ENCODE assay signal across 24 cellular contexts in genomic region chr4:32147446-32148064, GRCh38.
DNase-seq lines count a peak whose midpoint lies in the region; ATAC-seq and TF ChIP-seq lines count a peak whose summit lies in the region.
"Had no signal": no experiment of that assay in that cellular context is flagged by ENCODE, and none has a peak within 500 bp of the region (broad histone marks: within the 10 kb centered on the region; RNA-seq: fewer than 3 reads in every experiment).

No MANE protein-coding gene starts in this region.

- TF ChIP-seq RAD21 in HCT116 (IDR thresholded peaks at IDR 0.05; ENCODE audit: low read depth): no peak

- POLR2A ChIA-PET in HCT116 (lab: Charles Lee): no interaction called here
- POLR2A ChIA-PET in OCI-LY7 (lab: Charles Lee): interaction anchor here (0.6 to 2.0 kb wide), 2 partner anchors 9 to 16 kb away, joined by 6 read pairs; no protein-coding TSS in a partner anchor

- H2AFZ ChIP-seq in HCT116 (ENCODE audit: low read depth, low read length, poor library complexity, severe bottlenecking): peak overlapping the region; percentile 31
- no peak overlapping the region for H2AFZ ChIP-seq in OCI-LY7 (ENCODE audit: low read length)

- H3K27me3 ChIP-seq in HCT116 (ENCODE audit: insufficient read depth, low read length) (no peaks in the 10 kb centered on the region), tibial artery (no peaks in the 10 kb centered on the region)
- H3K27me3 ChIP-seq in effector memory CD4-positive, alpha-beta T cell (replicated peaks; ENCODE audit: control insufficient read depth, insufficient read depth, low read length, poor library complexity, severe bottlenecking): no peaks in the 10 kb centered on the region
- H3K27me3 ChIP-seq: cardiac muscle cell, testis had no signal

- H3K79me2 ChIP-seq in HCT116 (ENCODE audit: insufficient read depth, low read length) (no peaks in the 10 kb centered on the region), OCI-LY7 (ENCODE audit: insufficient read depth, low read depth, low read length) (no peaks in the 10 kb centered on the region)

- no peak overlapping the region for H3K9ac ChIP-seq in HCT116 (ENCODE audit: low read length)

- TF ChIP-seq CTCF in HCT116 (IDR thresholded peaks at IDR 0.05 in 2 of 3, conservative IDR thresholded peaks at IDR 0.05 in 1 of 3; ENCODE audit: borderline replicate concordance in 1 of 3, insufficient read depth in 1 of 3, low read depth in 2 of 3, low read length in 2 of 3) (no peak), OCI-LY7 (conservative IDR thresholded peaks at IDR 0.05; ENCODE audit: low read length) (no peak), fibroblast of pulmonary artery (IDR thresholded peaks at IDR 0.05; ENCODE audit: low read length, missing control alignments) (no peak), tibial artery (IDR thresholded peaks at IDR 0.05) (no peak)

- H3K4me3 ChIP-seq in HCT116 (replicated peaks in 1 of 2; ENCODE audit: low read depth in 1 of 2, low read length in 2 of 2): no peak overlapping the region
- H3K4me3 ChIP-seq in OCI-LY7 (ENCODE audit: low read depth, low read length, poor library complexity, severe bottlenecking): no peak overlapping the region
- peak overlapping the region; percentile 6 for H3K4me3 ChIP-seq in fibroblast of pulmonary artery (replicated peaks; ENCODE audit: low read depth, low read length)
- peak overlapping the region; percentile 12 for H3K4me3 ChIP-seq in skeletal muscle cell (ENCODE audit: low read depth, low read length)
- no peak overlapping the region for H3K4me3 ChIP-seq in tibial artery
- H3K4me3 ChIP-seq in effector memory CD4-positive, alpha-beta T cell (ENCODE audit: insufficient read depth, low read depth, low read length, poor library complexity, severe bottlenecking): no peak overlapping the region
- H3K4me3 ChIP-seq: cardiac muscle cell, left ventricle myocardium inferior, mucosa of descending colon, psoas muscle, testis had no signal

- CTCF ChIA-PET in HCT116 (lab: Charles Lee): no interaction called here
- CTCF ChIA-PET in OCI-LY7 (lab: Charles Lee; ENCODE audit: unreplicated experiment): no interaction called here

- no peaks in the 10 kb centered on the region for H3K9me3 ChIP-seq in HCT116 (ENCODE audit: control insufficient read depth in 1 of 2, insufficient read depth in 1 of 2, low read depth in 1 of 2, low read length in 2 of 2)
- H3K9me3 ChIP-seq in OCI-LY7 (ENCODE audit: low read length): no peaks in the 10 kb centered on the region
- no peaks in the 10 kb centered on the region for H3K9me3 ChIP-seq in tibial artery
- H3K9me3 ChIP-seq in effector memory CD4-positive, alpha-beta T cell (ENCODE audit: control insufficient read depth, low read length): no peaks in the 10 kb centered on the region
- H3K9me3 ChIP-seq: mucosa of descending colon, psoas muscle, testis had no signal

- BruUV-seq in HCT116 (replicated peaks; lab: Mats Ljungman, UMichigan) (no TSS peak), OCI-LY7 (replicated peaks; lab: Mats Ljungman, UMichigan) (no TSS peak)

- H3K4me2 ChIP-seq in HCT116 (ENCODE audit: low read length) (no peak overlapping the region), OCI-LY7 (ENCODE audit: low read length) (peak overlapping the region; percentile 29; the same call in 1 of the 2 replicates)

- TF ChIP-seq POLR2A in HCT116 (IDR thresholded peaks at IDR 0.05; ENCODE audit: borderline replicate concordance, extremely low read depth, insufficient read depth, insufficient read length): no peak

- H4K20me1 ChIP-seq in HCT116 (ENCODE audit: insufficient read depth): no peaks in the 10 kb centered on the region
- no peaks in the 10 kb centered on the region for H4K20me1 ChIP-seq in OCI-LY7 (ENCODE audit: insufficient read depth, low read length)

- no peak for ATAC-seq in HCT116
- ATAC-seq: activated T-cell treated with anti-CD3 and anti-CD28 coated beads, Interleukin-2, amount 50 U/mL, for 4 hours; CD8-positive, alpha-beta T cell; mucosa of descending colon; psoas muscle; stimulated activated naive B cell treated with anti-CD40 and anti-IgM and Interleukin-4, amounts not matched to agents 10 μg/mL and 1 μg/mL and 100 μg/mL, for 72 hours had no signal

- no peaks in the 10 kb centered on the region for H3K36me3 ChIP-seq in HCT116 (ENCODE audit: control insufficient read depth in 1 of 2, insufficient read depth in 2 of 2, low read length in 2 of 2)
- no peaks in the 10 kb centered on the region for H3K36me3 ChIP-seq in OCI-LY7 (ENCODE audit: insufficient read depth, low read length)
- no peaks in the 10 kb centered on the region for H3K36me3 ChIP-seq in tibial artery
- H3K36me3 ChIP-seq in effector memory CD4-positive, alpha-beta T cell (ENCODE audit: control insufficient read depth, insufficient read depth, low read length): no peaks in the 10 kb centered on the region
- H3K36me3 ChIP-seq: cardiac muscle cell, left ventricle myocardium inferior had no signal

- no peaks in the 10 kb centered on the region for H3K4me1 ChIP-seq in HCT116 (ENCODE audit: control insufficient read depth in 1 of 2, insufficient read depth in 2 of 2, low read length in 2 of 2)
- no peaks in the 10 kb centered on the region for H3K4me1 ChIP-seq in OCI-LY7 (ENCODE audit: insufficient read depth, low read length, poor library complexity, severe bottlenecking)
- H3K4me1 ChIP-seq in tibial artery: no peaks in the 10 kb centered on the region
- no peaks in the 10 kb centered on the region for H3K4me1 ChIP-seq in effector memory CD4-positive, alpha-beta T cell (ENCODE audit: control insufficient read depth, insufficient read depth, low read length, poor library complexity, severe bottlenecking)
- H3K4me1 ChIP-seq: left ventricle myocardium inferior, psoas muscle, testis had no signal

- H3K27ac ChIP-seq in HCT116 (ENCODE audit: low read depth, low read length) (no peak overlapping the region), OCI-LY7 (ENCODE audit: low read depth, low read length, poor library complexity, severe bottlenecking) (no peak overlapping the region), tibial artery (no peak overlapping the region)
- H3K27ac ChIP-seq in effector memory CD4-positive, alpha-beta T cell (ENCODE audit: insufficient read depth, low read length, poor library complexity, severe bottlenecking): no peak overlapping the region
- H3K27ac ChIP-seq: cardiac muscle cell, left ventricle myocardium inferior, psoas muscle, testis had no signal

- RAD21 ChIA-PET in HCT116 (lab: Charles Lee; ENCODE audit: low non-redundant PET in 1 of 2, low total read pairs in 2 of 2, uncharacterized antibody in 2 of 2, unreplicated experiment in 2 of 2): no interaction called here

- H3K9me2 ChIP-seq in HCT116 (ENCODE audit: insufficient read depth): no peaks in the 10 kb centered on the region
- no peaks in the 10 kb centered on the region for H3K9me2 ChIP-seq in OCI-LY7 (ENCODE audit: insufficient read depth, low read length)

- intact Hi-C loops in HCT116 (cut with micrococcal nuclease) (no loop called here), OCI-LY7 (cut with micrococcal nuclease; ENCODE audit: unreplicated experiment) (no loop called here), tibial artery (cut with DNase I; ENCODE audit: low total_unique reads) (no loop called here)

- DNase-seq in HCT116 (ENCODE audit: low read depth, low spot score): no peak
- no peak for DNase-seq in OCI-LY7 (ENCODE audit: low spot score)
- no peak for DNase-seq in fibroblast of pulmonary artery (ENCODE audit: low read depth)
- no peak for DNase-seq in skeletal muscle cell (ENCODE audit: low read depth)
- no peak for DNase-seq in tibial artery
- no peak for DNase-seq in effector memory CD4-positive, alpha-beta T cell
- DNase-seq in NCI-H146 treated with DMSO at 0.1 percent for 48 hours (lab: John Stamatoyannopoulos, UW; ENCODE audit: unreplicated experiment): no peak
- DNase-seq in DMS53 (lab: John Stamatoyannopoulos, UW): no peak
- DNase-seq: activated CD4-positive, alpha-beta T cell treated with anti-CD3 and anti-CD28 coated beads for 4 hours; activated naive CD4-positive, alpha-beta T cell treated with anti-CD3 and anti-CD28 coated beads for 36 hours; activated T-cell treated with anti-CD3 and anti-CD28 coated beads, Interleukin-2, amount 50 U/mL, for 4 hours; amygdala; CD8-positive, alpha-beta T cell; GF-D8; immature natural killer cell; left ventricle myocardium inferior; mucosa of descending colon; NCI-H1105; psoas muscle; small intestine; stimulated activated naive B cell treated with anti-CD40 and anti-IgM and Interleukin-4, amounts not matched to agents 10 μg/mL and 1 μg/mL and 100 μg/mL, for 72 hours; T-helper 1 cell; testis had no signal

TF ChIP-seq in HCT116, 20 proteins besides CTCF, POLR2A, EP300 and RAD21 (continues in another document):
- TF ChIP-seq SP1 (IDR thresholded peaks at IDR 0.05; ENCODE audit: low read depth) (no peak), SRF (IDR thresholded peaks at IDR 0.05; ENCODE audit: low read depth) (no peak), EGR1 (IDR thresholded peaks at IDR 0.05; ENCODE audit: low read depth) (no peak), EZH2phosphoT487 (IDR thresholded peaks at IDR 0.05; ENCODE audit: borderline replicate concordance) (no peak), FOSL1 (IDR thresholded peaks at IDR 0.05; ENCODE audit: low read depth) (no peak), ZNF274 (IDR thresholded peaks at IDR 0.05; ENCODE audit: low read depth, low read length) (no peak), REST (IDR thresholded peaks at IDR 0.05; ENCODE audit: low read depth) (no peak), ELF1 (IDR thresholded peaks at IDR 0.05; ENCODE audit: borderline replicate concordance, low read depth) (no peak)

Comparison
In these comparisons a context has a peak if more than half of its experiments do, and no peak if none do; other contexts are left out.
1. H3K4me3 ChIP-seq: peak in fibroblast of pulmonary artery (single experiment) and skeletal muscle cell (single experiment); none in HCT116 (0 of 2), OCI-LY7 (single experiment), tibial artery (0 of 2) and effector memory CD4-positive, alpha-beta T cell (single experiment).